ENCODE assay signal across 12 cellular contexts in the genomic region with DNA sequence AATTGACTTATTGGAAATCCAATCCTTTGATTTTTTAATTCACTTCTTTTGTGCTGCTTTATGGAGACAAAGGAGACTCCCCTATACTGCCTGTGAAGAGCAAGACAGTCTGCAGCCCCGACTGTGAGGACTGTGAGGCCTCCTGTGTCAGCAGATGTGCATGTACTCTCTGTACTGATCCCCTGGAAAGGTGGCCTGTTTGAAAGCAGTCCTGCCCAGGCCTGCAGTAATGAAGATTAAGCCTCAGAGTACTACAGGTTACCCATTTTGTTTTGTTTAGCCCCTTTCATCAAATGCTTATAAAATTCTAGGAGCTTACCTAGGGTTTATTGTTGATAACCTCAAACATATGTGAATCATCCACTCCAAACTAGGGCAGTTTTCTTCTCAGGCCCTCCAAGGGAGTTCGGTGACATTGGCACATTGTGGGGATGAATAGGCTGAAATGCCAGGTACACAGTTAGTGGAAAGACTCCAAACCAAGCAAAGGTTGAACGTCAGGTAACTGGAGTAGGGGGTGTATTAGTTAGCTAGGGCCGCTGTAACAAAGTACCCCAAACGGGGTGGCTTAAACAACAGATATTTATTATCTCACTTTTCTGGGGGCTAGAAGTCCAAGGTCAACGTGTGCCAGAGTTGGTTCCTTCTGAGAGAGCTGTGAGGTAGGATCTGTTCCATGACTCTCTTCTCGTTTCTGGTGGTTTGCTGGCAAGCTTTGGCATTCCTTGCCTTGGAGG.
A peak's percentile ranks its signal among the peaks of the same experiment; 100 is the strongest.
DNase-seq lines count a peak whose midpoint lies in the region; ATAC-seq and TF ChIP-seq lines count a peak whose summit lies in the region.
"Had no signal": no experiment of that assay in that cellular context is flagged by ENCODE, and none has a peak within 500 bp of the region (broad histone marks: within the 10 kb centered on the region; RNA-seq: fewer than 3 reads in every experiment).

No MANE protein-coding gene starts in this region.

- no peaks in the 10 kb centered on the region for H3K27me3 ChIP-seq in CD4-positive, alpha-beta memory T cell (ENCODE audit: insufficient read depth, low read length)
- no peaks in the 10 kb centered on the region for H3K27me3 ChIP-seq in cardiac muscle cell
- no peaks in the 10 kb centered on the region for H3K27me3 ChIP-seq in brain microvascular endothelial cell (replicated peaks)

- H3K4me1 ChIP-seq in CD4-positive, alpha-beta memory T cell (ENCODE audit: insufficient read depth, low read length) = peaks cover 16% of the 10 kb centered on the region
- H3K4me1 ChIP-seq in cardiac muscle cell (ENCODE audit: low read depth) = peaks cover 31% of the 10 kb centered on the region

- ATAC-seq in HG03045 (IDR thresholded peaks at IDR 0.05; ENCODE audit: unreplicated experiment) = no peak

- no peak overlapping the region for H3K4me3 ChIP-seq in CD4-positive, alpha-beta memory T cell (ENCODE audit: low read length in 2 of 2)
- H3K4me3 ChIP-seq in cardiac muscle cell (no peak overlapping the region), brain microvascular endothelial cell (ENCODE audit: low read depth, low read length) (no peak overlapping the region)

- peaks cover 9 to 36% (median 22%) of the 10 kb centered on the region in 4 donors for H3K4me1 Mint-ChIP-seq in CD4-positive, alpha-beta memory T cell
- H3K4me1 Mint-ChIP-seq in progenitor cell of endocrine pancreas (ENCODE audit: low read depth) = peaks cover 39% of the 10 kb centered on the region

- peak overlapping the region in 4 of 7 donors; percentile 2 to 31 (median 24) for H3K27ac Mint-ChIP-seq in CD4-positive, alpha-beta memory T cell
- peak overlapping the region; percentile 35 for H3K27ac Mint-ChIP-seq in progenitor cell of endocrine pancreas
- H3K27ac Mint-ChIP-seq: activated naive CD8-positive, alpha-beta T cell treated with anti-CD3 and anti-CD28 coated beads, Interleukin-2, amount 10 ng/mL, durations not matched to agents 7 days and 5 days had no signal

- H3K36me3 ChIP-seq in CD4-positive, alpha-beta memory T cell (ENCODE audit: insufficient read depth, low read length) = peaks cover 22% of the 10 kb centered on the region
- H3K36me3 ChIP-seq in cardiac muscle cell (no peaks in the 10 kb centered on the region), brain microvascular endothelial cell (replicated peaks) (peaks cover 1% of the 10 kb centered on the region)

- CTCF ChIA-PET in CD4-positive, alpha-beta memory T cell (lab: Charles Lee; ENCODE audit: partially characterized antibody) = interaction anchor here (1.7 kb wide), 1 partner anchor 9 kb away, joined by 3 read pairs; no protein-coding TSS in a partner anchor

- H3K9me3 Mint-ChIP-seq in CD4-positive, alpha-beta memory T cell = peaks cover 0 to 22% (median 12%) of the 10 kb centered on the region in 8 donors
- peaks cover 13% of the 10 kb centered on the region for H3K9me3 Mint-ChIP-seq in progenitor cell of endocrine pancreas (ENCODE audit: low read depth)

- H3K27me3 Mint-ChIP-seq in CD4-positive, alpha-beta memory T cell = no peaks in the 10 kb centered on the region
- H3K27me3 Mint-ChIP-seq in progenitor cell of endocrine pancreas = no peaks in the 10 kb centered on the region
- H3K27me3 Mint-ChIP-seq: activated naive CD8-positive, alpha-beta T cell treated with anti-CD3 and anti-CD28 coated beads, Interleukin-2, amount 10 ng/mL, durations not matched to agents 7 days and 5 days had no signal

- intact Hi-C loops in CD4-positive, alpha-beta memory T cell (cut with micrococcal nuclease) = no loop called here

- TF ChIP-seq CTCF in cardiac muscle cell (IDR thresholded peaks at IDR 0.05; ENCODE audit: low read depth, low read length) (no peak), progenitor cell of endocrine pancreas (IDR thresholded peaks at IDR 0.05; ENCODE audit: unreplicated experiment) (no peak), brain microvascular endothelial cell (IDR thresholded peaks at IDR 0.05; ENCODE audit: low read depth, low read length, missing control alignments) (no peak)

- peaks cover 76 to 88% of the 10 kb centered on the region in 2 donors for H3K36me3 Mint-ChIP-seq in CD4-positive, alpha-beta memory T cell
- H3K36me3 Mint-ChIP-seq in progenitor cell of endocrine pancreas (ENCODE audit: insufficient read depth) = peaks cover 42% of the 10 kb centered on the region

- H3K9me3 ChIP-seq in CD4-positive, alpha-beta memory T cell (ENCODE audit: control insufficient read depth in 1 of 2, low read length in 2 of 2) = peaks cover 5 to 6% of the 10 kb centered on the region in 2 donors
- no peaks in the 10 kb centered on the region for H3K9me3 ChIP-seq in cardiac muscle cell (ENCODE audit: low read depth)

- DNase-seq in CD4-positive, alpha-beta memory T cell = no peak
- DNase-seq in NCI-H82 (lab: John Stamatoyannopoulos, UW) (peak; percentile 91), cardiac muscle cell (ENCODE audit: low read depth in 1 of 2, low spot score in 1 of 2) (no peak), progenitor cell of endocrine pancreas (ENCODE audit: low spot score, unreplicated experiment) (no peak), brain microvascular endothelial cell (no peak), DMS53 treated with DMSO at 0.1 percent for 48 hours (lab: John Stamatoyannopoulos, UW; ENCODE audit: unreplicated experiment) (no peak), activated gamma-delta T cell treated with Interleukin-2 at 50 U/mL for 16 hours (no peak)
- DNase-seq: activated naive CD8-positive, alpha-beta T cell treated with anti-CD3 and anti-CD28 coated beads, Interleukin-2, amount 10 ng/mL, durations not matched to agents 7 days and 5 days; MM.1S; substantia nigra had no signal

- H3K27ac ChIP-seq in CD4-positive, alpha-beta memory T cell (ENCODE audit: low read depth, low read length) = no peak overlapping the region
- H3K27ac ChIP-seq in cardiac muscle cell (peak overlapping the region; percentile 36), brain microvascular endothelial cell (no peak overlapping the region)
- H3K27ac ChIP-seq: VCaP had no signal

- POLR2A ChIA-PET in CD4-positive, alpha-beta memory T cell (lab: Charles Lee; ENCODE audit: partially characterized antibody) = no interaction called here

- in situ Hi-C loops in brain microvascular endothelial cell (cut with HindIII; ENCODE audit: low pct_ligation_motif_present, low sequenced_read_pairs) = no loop called here

- no peak overlapping the region for H3K4me3 Mint-ChIP-seq in CD4-positive, alpha-beta memory T cell
- H3K4me3 Mint-ChIP-seq in progenitor cell of endocrine pancreas (ENCODE audit: low read depth) = no peak overlapping the region
- H3K4me3 Mint-ChIP-seq: activated naive CD8-positive, alpha-beta T cell treated with anti-CD3 and anti-CD28 coated beads, Interleukin-2, amount 10 ng/mL, durations not matched to agents 7 days and 5 days had no signal
